30 cellular contexts compared by ENCODE assay signal in the genomic region with DNA sequence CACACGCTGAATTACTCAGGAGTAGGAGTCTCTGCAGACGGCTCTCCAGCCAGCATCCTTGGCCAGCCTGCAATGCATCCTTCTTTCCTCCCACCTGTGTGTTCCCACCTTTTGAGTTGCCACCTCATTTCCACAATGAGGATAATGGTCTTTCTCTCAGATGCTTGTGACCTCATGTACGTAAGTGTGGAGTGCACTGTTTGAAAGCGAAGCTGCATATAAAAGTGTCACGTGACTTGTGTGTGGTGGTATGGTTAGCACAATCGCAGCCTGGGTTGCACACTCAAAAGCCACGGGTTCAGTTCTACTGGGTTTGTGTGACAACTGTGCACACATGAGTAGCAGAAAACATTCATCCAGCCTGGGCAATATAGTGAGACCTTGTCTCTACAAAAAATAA. TPM values are rescaled to one million over a fixed set of nuclear protein-coding genes. Genes with fewer than 3 reads are reported as not detected.
"Had no signal": no experiment of that assay in that cellular context is flagged by ENCODE, and none has a peak within 500 bp of the region (broad histone marks: within the 10 kb centered on the region; RNA-seq: fewer than 3 reads in every experiment).

No MANE protein-coding gene starts in this region.

- H3K27me3 ChIP-seq: neural progenitor cell, pancreas, right atrium auricular region, spleen, thyroid gland, tibial nerve, upper lobe of left lung, vagina had no signal

- H3K4me2 ChIP-seq: neural progenitor cell, smooth muscle cell had no signal

- H3K4me3 ChIP-seq: neural progenitor cell, pancreas, prostate gland, right atrium auricular region, skin epidermis, smooth muscle cell, spleen, thoracic aorta, thyroid gland, tibial nerve, upper lobe of left lung, vagina had no signal

- DNase-seq: naive thymus-derived CD4-positive, alpha-beta T cell; natural killer cell; nucleus accumbens; pancreas; retina; spleen; stimulated activated CD4-positive, alpha-beta T cell treated with anti-CD3 and anti-CD28 coated beads, Interleukin-12 subunit alpha, Interleukin-12 subunit beta, amount 100 ng/mL, for 4 hours; stimulated activated CD4-positive, alpha-beta T cell treated with anti-CD3 and anti-CD28 coated beads, Interleukin-1b, Interleukin-23, amount 100 ng/mL, for 48 hours; stimulated activated CD4-positive, alpha-beta T cell treated with anti-CD3 and anti-CD28 coated beads, Interleukin-4, amount 100 ng/mL, for 1 hour; stimulated activated CD4-positive, alpha-beta T cell treated with anti-CD3 and anti-CD28 coated beads, Interleukin-4, amount 100 ng/mL, for 4 hours; stimulated activated CD8-positive, alpha-beta memory T cell treated with anti-CD3 and anti-CD28 coated beads, Interleukin-4, amount 100 ng/mL, for 48 hours; stimulated activated naive CD4-positive, alpha-beta T cell; stimulated activated naive CD8-positive, alpha-beta T cell treated with anti-CD3 and anti-CD28 coated beads, Interleukin-15, amount 100 ng/mL, for 72 hours; stimulated activated naive CD8-positive, alpha-beta T cell treated with anti-CD3 and anti-CD28 coated beads, Interleukin-15, Interleukin-2, amounts not matched to agents 100 U/mL and 50 U/mL, for 24 hours; substantia nigra; thyroid gland; trophoblast cell; upper lobe of left lung had no signal

- H3K9me3 ChIP-seq: neutrophil, pancreas, prostate gland, right atrium auricular region, spleen, thoracic aorta, thyroid gland, tibial nerve, upper lobe of left lung, vagina had no signal

- H2AFZ ChIP-seq: neural progenitor cell had no signal

- H3K36me3 ChIP-seq: neural progenitor cell, neutrophil, pancreas, prostate gland, right atrium auricular region, spleen, thoracic aorta, thyroid gland, tibial nerve, upper lobe of left lung, vagina had no signal

- H3K4me1 ChIP-seq: neural progenitor cell, pancreas, prostate gland, right atrium auricular region, spleen, thyroid gland, tibial nerve, upper lobe of left lung, vagina had no signal

- FAIRE-seq: pancreas, urothelium cell line had no signal

- H3K27ac ChIP-seq: neural progenitor cell, neutrophil, pancreas, prostate gland, right atrium auricular region, skin epidermis, spleen, thoracic aorta, thyroid gland, tibial nerve, upper lobe of left lung, vagina had no signal

- H3K9ac ChIP-seq: neural progenitor cell had no signal

- ATAC-seq: naive thymus-derived CD4-positive, alpha-beta T cell; natural killer cell; pancreas; sciatic nerve; stimulated activated memory B cell treated with anti-CD40 and anti-IgM and Interleukin-4, amounts not matched to agents 10 μg/mL and 1 μg/mL and 100 μg/mL, for 72 hours; stimulated activated naive CD8-positive, alpha-beta T cell treated with anti-CD3 and anti-CD28 coated beads, Interleukin-15, amount 100 ng/mL, for 72 hours; stimulated activated naive CD8-positive, alpha-beta T cell treated with anti-CD3 and anti-CD28 coated beads, Interleukin-15, Interleukin-2, amounts not matched to agents 100 U/mL and 50 U/mL, for 24 hours had no signal

RNA-seq across cellular contexts. Expression of gene AADAT, which starts 51.5 kb away (rescaled TPM):
- total RNA-seq: naive thymus-derived CD4-positive, alpha-beta T cell; natural killer cell had no signal
- polyA plus RNA-seq: naive thymus-derived CD4-positive, alpha-beta T cell had no signal
